Comparison of ENCODE assay signal across 13 cellular contexts in the genomic region with DNA sequence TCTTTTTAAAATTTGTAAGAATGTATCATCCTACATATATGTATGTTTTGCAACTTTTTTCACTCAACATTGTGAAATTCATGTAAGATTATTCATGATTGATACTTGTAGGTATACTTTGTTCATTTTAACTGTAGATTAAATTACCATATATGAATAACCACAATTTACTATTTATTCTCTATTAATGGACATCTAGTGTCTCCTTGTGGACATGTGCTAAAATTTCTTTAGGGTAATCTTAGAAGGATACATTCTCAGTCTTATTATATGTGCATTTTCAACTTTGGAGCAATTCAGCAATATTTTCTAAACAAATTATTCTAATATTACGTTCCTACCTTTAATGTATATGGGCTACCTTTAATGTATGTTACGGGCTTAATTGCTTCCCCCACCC.
DNase-seq lines count a peak whose midpoint lies in the region; ATAC-seq and TF ChIP-seq lines count a peak whose summit lies in the region.
"Had no signal": no experiment of that assay in that cellular context is flagged by ENCODE, and none has a peak within 500 bp of the region (broad histone marks: within the 10 kb centered on the region; RNA-seq: fewer than 3 reads in every experiment).

No MANE protein-coding gene starts in this region.

- DNase-seq in AG10803 (ENCODE audit: low read depth) (no peak), HCT116 (ENCODE audit: low read depth, low spot score) (no peak), SK-N-SH (no peak), foreskin keratinocyte (peak in 1 of 2 donors; percentile 12), NCI-H2227 treated with DMSO at 0.1 percent for 48 hours (lab: John Stamatoyannopoulos, UW) (no peak), germinal center (ENCODE audit: low spot score) (no peak)
- no peak for DNase-seq in activated naive CD4-positive, alpha-beta T cell treated with anti-CD3 and anti-CD28 coated beads for 36 hours
- DNase-seq: CD4-positive, alpha-beta memory T cell; mesenchymal stem cell had no signal

- no peaks in the 10 kb centered on the region for H3K9me2 ChIP-seq in HCT116 (ENCODE audit: insufficient read depth)
- no peaks in the 10 kb centered on the region for H3K9me2 ChIP-seq in SK-N-SH

- TF ChIP-seq EP300 in SK-N-SH (IDR thresholded peaks at IDR 0.05; ENCODE audit: borderline replicate concordance in 1 of 2, low read depth in 1 of 2, low read length in 1 of 2) = no peak

- H3K4me2 ChIP-seq in HCT116 (ENCODE audit: low read length) = no peak overlapping the region
- no peak overlapping the region for H3K4me2 ChIP-seq in SK-N-SH

- POLR2A ChIA-PET in HCT116 (lab: Charles Lee) = no interaction called here
- POLR2A ChIA-PET in SK-N-SH (lab: Yijun Ruan, JAX) = no interaction called here

- peaks cover 1% of the 10 kb centered on the region for H3K36me3 Mint-ChIP-seq in activated naive CD4-positive, alpha-beta T cell treated with anti-CD3 and anti-CD28 coated beads for 36 hours (ENCODE audit: low read depth)

- no peaks in the 10 kb centered on the region for H3K9me3 ChIP-seq in HCT116 (ENCODE audit: control insufficient read depth in 1 of 2, insufficient read depth in 1 of 2, low read depth in 1 of 2, low read length in 2 of 2)
- H3K9me3 ChIP-seq in SK-N-SH = no peaks in the 10 kb centered on the region
- H3K9me3 ChIP-seq: neutrophil had no signal

- ATAC-seq in HCT116 = no peak
- no peak for ATAC-seq in foreskin keratinocyte
- no peak for ATAC-seq in HG02588 (IDR thresholded peaks at IDR 0.05; ENCODE audit: unreplicated experiment)

- no peak overlapping the region for H3K27ac ChIP-seq in HCT116 (ENCODE audit: low read depth, low read length)
- no peak overlapping the region for H3K27ac ChIP-seq in SK-N-SH (ENCODE audit: low read depth in 2 of 2, low read length in 1 of 2)
- H3K27ac ChIP-seq in foreskin keratinocyte = no peak overlapping the region
- H3K27ac ChIP-seq: cardiac muscle cell, neutrophil, skin epidermis had no signal

- H3K4me1 Mint-ChIP-seq in activated naive CD4-positive, alpha-beta T cell treated with anti-CD3 and anti-CD28 coated beads for 36 hours (ENCODE audit: low read depth) = peaks cover 2% of the 10 kb centered on the region

- H3K27ac Mint-ChIP-seq in activated naive CD4-positive, alpha-beta T cell treated with anti-CD3 and anti-CD28 coated beads for 36 hours = no peak overlapping the region

- no peaks in the 10 kb centered on the region for H3K79me2 ChIP-seq in HCT116 (ENCODE audit: insufficient read depth, low read length)
- H3K79me2 ChIP-seq in SK-N-SH (ENCODE audit: insufficient read depth) = peaks cover 50% of the 10 kb centered on the region

- no peaks in the 10 kb centered on the region for H3K9me3 Mint-ChIP-seq in activated naive CD4-positive, alpha-beta T cell treated with anti-CD3 and anti-CD28 coated beads for 36 hours
- H3K9me3 Mint-ChIP-seq: CD4-positive, alpha-beta memory T cell had no signal

- intact Hi-C loops in HCT116 (cut with micrococcal nuclease) = loop anchor here (1.0 to 5.0 kb wide), 2 partner anchors 188 to 441 kb away; no protein-coding TSS in a partner anchor
- intact Hi-C loops in activated naive CD4-positive, alpha-beta T cell treated with anti-CD3 and anti-CD28 coated beads for 36 hours (cut with micrococcal nuclease) = no loop called here

- no peak overlapping the region for H3K4me3 ChIP-seq in AG10803 (ENCODE audit: low read length)
- H3K4me3 ChIP-seq in HCT116 (replicated peaks in 1 of 2; ENCODE audit: low read depth in 1 of 2, low read length in 2 of 2) = no peak overlapping the region
- no peak overlapping the region for H3K4me3 ChIP-seq in SK-N-SH (ENCODE audit: low read depth in 2 of 2, low read length in 1 of 2)
- H3K4me3 ChIP-seq: cardiac muscle cell, skin epidermis had no signal

- H3K9ac ChIP-seq in HCT116 (ENCODE audit: low read length) (no peak overlapping the region), SK-N-SH (no peak overlapping the region)

- no peaks in the 10 kb centered on the region for H3K27me3 Mint-ChIP-seq in activated naive CD4-positive, alpha-beta T cell treated with anti-CD3 and anti-CD28 coated beads for 36 hours (ENCODE audit: low read depth)
- H3K27me3 Mint-ChIP-seq: CD4-positive, alpha-beta memory T cell had no signal

- RAD21 ChIA-PET in HCT116 (lab: Charles Lee; ENCODE audit: low non-redundant PET in 1 of 2, low total read pairs in 2 of 2, uncharacterized antibody in 2 of 2, unreplicated experiment in 2 of 2) = no interaction called here

- peak; percentile 39 for TF ChIP-seq CTCF in AG10803 (conservative IDR thresholded peaks at IDR 0.05; ENCODE audit: low read length)
- peak in 2 of 3 experiments; percentile 26 to 34; a peak in 2 of 6 replicates for TF ChIP-seq CTCF in HCT116 (IDR thresholded peaks at IDR 0.05 in 2 of 3, conservative IDR thresholded peaks at IDR 0.05 in 1 of 3; ENCODE audit: borderline replicate concordance in 1 of 3, insufficient read depth in 1 of 3, low read depth in 2 of 3, low read length in 2 of 3)
- TF ChIP-seq CTCF in SK-N-SH (IDR thresholded peaks at IDR 0.05) = peak; percentile 52
- TF ChIP-seq CTCF in foreskin keratinocyte (conservative IDR thresholded peaks at IDR 0.05) = peak; percentile 65

- H3K4me3 Mint-ChIP-seq in activated naive CD4-positive, alpha-beta T cell treated with anti-CD3 and anti-CD28 coated beads for 36 hours = no peak overlapping the region
- H3K4me3 Mint-ChIP-seq: CD4-positive, alpha-beta memory T cell had no signal

- peak; percentile 55 for TF ChIP-seq RAD21 in HCT116 (IDR thresholded peaks at IDR 0.05; ENCODE audit: low read depth)
- peak; percentile 29; the same call in 1 of the 2 replicates for TF ChIP-seq RAD21 in SK-N-SH (IDR thresholded peaks at IDR 0.05; ENCODE audit: low read length)

- BruUV-seq in HCT116 (replicated peaks; lab: Mats Ljungman, UMichigan) = no TSS peak

- H3K27me3 ChIP-seq in HCT116 (ENCODE audit: insufficient read depth, low read length) (no peaks in the 10 kb centered on the region), SK-N-SH (ENCODE audit: insufficient read depth) (no peaks in the 10 kb centered on the region), foreskin keratinocyte (no peaks in the 10 kb centered on the region)
- H3K27me3 ChIP-seq: cardiac muscle cell, neutrophil had no signal

- no peak for TF ChIP-seq POLR2A in HCT116 (IDR thresholded peaks at IDR 0.05; ENCODE audit: borderline replicate concordance, extremely low read depth, insufficient read depth, insufficient read length)

- H4K20me1 ChIP-seq in HCT116 (ENCODE audit: insufficient read depth) (no peaks in the 10 kb centered on the region), SK-N-SH (ENCODE audit: insufficient read depth) (no peaks in the 10 kb centered on the region)

- 84% methylated on average over 2 of the region's 2 CpGs for WGBS in SK-N-SH (ENCODE audit: low lambda C conversion rate)

- CTCF ChIA-PET in HCT116 (lab: Charles Lee) = no interaction called here
- CTCF ChIA-PET in SK-N-SH (lab: Yijun Ruan, JAX) = no interaction called here
- CTCF ChIA-PET in activated naive CD4-positive, alpha-beta T cell treated with anti-CD3 and anti-CD28 coated beads for 36 hours (lab: Charles Lee) = no interaction called here

- H3K36me3 ChIP-seq in HCT116 (ENCODE audit: control insufficient read depth in 1 of 2, insufficient read depth in 2 of 2, low read length in 2 of 2) (no peaks in the 10 kb centered on the region), SK-N-SH (replicated peaks in 1 of 2; ENCODE audit: control insufficient read depth in 1 of 2, insufficient read depth in 2 of 2, low read length in 1 of 2) (no peaks in the 10 kb centered on the region)
- H3K36me3 ChIP-seq: cardiac muscle cell, neutrophil had no signal

- H3K4me1 ChIP-seq in HCT116 (ENCODE audit: control insufficient read depth in 1 of 2, insufficient read depth in 2 of 2, low read length in 2 of 2) (no peaks in the 10 kb centered on the region), SK-N-SH (ENCODE audit: control insufficient read depth in 1 of 2, insufficient read depth in 2 of 2, low read depth in 1 of 2, low read length in 1 of 2) (no peaks in the 10 kb centered on the region), foreskin keratinocyte (no peaks in the 10 kb centered on the region)

- H2AFZ ChIP-seq in HCT116 (ENCODE audit: low read depth, low read length, poor library complexity, severe bottlenecking) (no peak overlapping the region), SK-N-SH (ENCODE audit: low read depth) (no peak overlapping the region)

- H3F3A ChIP-seq in SK-N-SH (replicated peaks; ENCODE audit: insufficient read depth) = no peaks in the 10 kb centered on the region

TF ChIP-seq in HCT116, 20 proteins besides CTCF, POLR2A, EP300 and RAD21 (continues in another document):
- no peak for TF ChIP-seq SIN3A (IDR thresholded peaks at IDR 0.05; ENCODE audit: low read depth)

TF ChIP-seq in SK-N-SH, 30 proteins besides CTCF, POLR2A, EP300 and RAD21 (continues in another document):
- TF ChIP-seq RCOR1 (IDR thresholded peaks at IDR 0.05; ENCODE audit: low read length) (no peak), SMC3 (IDR thresholded peaks at IDR 0.05; ENCODE audit: low read depth, low read length) (no peak), TAF1 (IDR thresholded peaks at IDR 0.05; ENCODE audit: borderline replicate concordance, low read depth, low read length) (no peak), FOXM1 (IDR thresholded peaks at IDR 0.05; ENCODE audit: low read depth) (no peak), TEAD4 (IDR thresholded peaks at IDR 0.05; ENCODE audit: borderline replicate concordance, insufficient read depth) (no peak), RFX5 (IDR thresholded peaks at IDR 0.05; ENCODE audit: low read length) (no peak)
- TF ChIP-seq, protein P1, sequence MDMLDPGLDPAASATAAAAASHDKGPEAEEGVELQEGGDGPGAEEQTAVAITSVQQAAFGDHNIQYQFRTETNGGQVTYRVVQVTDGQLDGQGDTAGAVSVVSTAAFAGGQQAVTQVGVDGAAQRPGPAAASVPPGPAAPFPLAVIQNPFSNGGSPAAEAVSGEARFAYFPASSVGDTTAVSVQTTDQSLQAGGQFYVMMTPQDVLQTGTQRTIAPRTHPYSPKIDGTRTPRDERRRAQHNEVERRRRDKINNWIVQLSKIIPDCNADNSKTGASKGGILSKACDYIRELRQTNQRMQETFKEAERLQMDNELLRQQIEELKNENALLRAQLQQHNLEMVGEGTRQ (IDR thresholded peaks at IDR 0.05; ENCODE audit: borderline replicate concordance, low read depth, low read length) = no peak
- TF ChIP-seq, protein P2, sequence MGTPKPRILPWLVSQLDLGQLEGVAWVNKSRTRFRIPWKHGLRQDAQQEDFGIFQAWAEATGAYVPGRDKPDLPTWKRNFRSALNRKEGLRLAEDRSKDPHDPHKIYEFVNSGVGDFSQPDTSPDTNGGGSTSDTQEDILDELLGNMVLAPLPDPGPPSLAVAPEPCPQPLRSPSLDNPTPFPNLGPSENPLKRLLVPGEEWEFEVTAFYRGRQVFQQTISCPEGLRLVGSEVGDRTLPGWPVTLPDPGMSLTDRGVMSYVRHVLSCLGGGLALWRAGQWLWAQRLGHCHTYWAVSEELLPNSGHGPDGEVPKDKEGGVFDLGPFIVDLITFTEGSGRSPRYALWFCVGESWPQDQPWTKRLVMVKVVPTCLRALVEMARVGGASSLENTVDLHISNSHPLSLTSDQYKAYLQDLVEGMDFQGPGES (IDR thresholded peaks at IDR 0.05; ENCODE audit: low read depth, low read length) = no peak
